In the genomic region with DNA sequence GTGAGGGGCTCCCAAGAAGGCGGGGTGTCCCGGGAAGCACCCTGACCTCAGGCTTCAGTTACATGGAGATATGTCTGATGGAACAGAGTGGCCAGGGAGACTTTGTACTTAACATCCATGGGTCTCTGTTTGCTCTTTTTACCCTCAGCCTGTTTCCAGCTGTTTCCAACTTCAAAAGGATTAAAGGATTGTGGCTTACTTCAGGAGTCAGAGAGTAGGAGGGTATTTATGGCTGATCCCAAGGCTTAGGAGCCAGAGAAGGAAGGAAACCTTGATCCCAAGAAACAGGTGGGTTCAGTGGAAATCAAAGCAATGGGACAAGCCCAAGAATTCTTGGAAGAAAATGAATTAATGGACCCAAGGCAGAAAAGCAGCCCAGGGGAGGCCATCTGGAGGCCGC, we compare ENCODE assay signal across 20 cellular contexts.
"Had no signal": no experiment of that assay in that cellular context is flagged by ENCODE, and none has a peak within 500 bp of the region (broad histone marks: within the 10 kb centered on the region; RNA-seq: fewer than 3 reads in every experiment).

No MANE protein-coding gene starts in this region.

- H3K27me3 ChIP-seq: body of pancreas, foreskin keratinocyte, suprapubic skin, upper lobe of left lung had no signal

- DNase-seq: activated CD4-positive, CD25-positive, alpha-beta regulatory T cell treated with anti-CD3 and anti-CD28 coated beads, Interleukin-2, amount 50 U/mL, for 72 hours; activated CD8-positive, alpha-beta memory T cell treated with anti-CD3 and anti-CD28 coated beads for 24 hours; activated CD8-positive, alpha-beta memory T cell treated with anti-CD3 and anti-CD28 coated beads, Interleukin-2, amount 50 U/mL, for 48 hours; activated gamma-delta T cell treated with Interleukin-2 at 50 U/mL for 16 hours; activated T-cell treated with anti-CD3 and anti-CD28 coated beads, Interleukin-2, amount 50 U/mL, for 72 hours; body of pancreas; caudate nucleus; foreskin keratinocyte; glutamatergic neuron; kidney; mesendoderm; nephron progenitor cell; occipital lobe; stimulated activated CD4-positive, alpha-beta T cell treated with anti-CD3 and anti-CD28 coated beads, Interleukin-15, amount 100 ng/mL, for 24 hours; stimulated activated CD4-positive, alpha-beta T cell treated with anti-CD3 and anti-CD28 coated beads, Interleukin-2, amount 100 ng/mL, for 48 hours; upper lobe of left lung had no signal

- H3K4me3 ChIP-seq: body of pancreas, skin epidermis, suprapubic skin, upper lobe of left lung had no signal

- ATAC-seq: activated naive CD4-positive, alpha-beta T cell treated with anti-CD3 and anti-CD28 coated beads, Interleukin-2, amount 50 U/mL, for 72 hours; activated T-cell treated with anti-CD3 and anti-CD28 coated beads, Interleukin-2, amount 50 U/mL, for 72 hours; body of pancreas; foreskin keratinocyte had no signal

- H3K4me1 ChIP-seq: body of pancreas had no signal

- FAIRE-seq: kidney had no signal

- H3K27ac ChIP-seq: body of pancreas, epithelial cell of prostate, foreskin keratinocyte, skin epidermis, suprapubic skin had no signal

- H3K36me3 ChIP-seq: suprapubic skin, upper lobe of left lung had no signal

- H3K9me3 ChIP-seq: body of pancreas, suprapubic skin, upper lobe of left lung had no signal
